Comparison of ENCODE assay signal across 10 cellular contexts in the genomic region with DNA sequence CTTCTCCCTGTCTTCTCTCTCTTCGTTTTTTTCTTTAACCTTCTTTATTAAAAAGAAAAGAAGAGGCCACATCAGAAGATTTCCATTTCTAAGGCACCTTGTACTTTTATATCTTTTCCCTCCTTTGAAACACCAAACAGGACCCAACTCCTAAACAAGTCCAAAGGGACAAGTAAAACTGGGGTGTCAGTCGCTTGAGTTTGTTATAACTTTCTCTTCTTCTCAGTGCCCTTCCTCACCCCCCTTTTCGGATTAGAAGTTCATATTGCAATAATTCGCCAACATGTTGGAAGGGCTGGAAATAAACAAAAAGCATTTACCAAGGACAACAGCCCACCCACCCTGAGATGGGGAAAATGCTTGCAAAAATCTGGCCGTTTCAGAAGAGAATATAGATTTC.
A peak's percentile ranks its signal among the peaks of the same experiment; 100 is the strongest.
DNase-seq lines count a peak whose midpoint lies in the region; ATAC-seq and TF ChIP-seq lines count a peak whose summit lies in the region.
"Had no signal": no experiment of that assay in that cellular context is flagged by ENCODE, and none has a peak within 500 bp of the region (broad histone marks: within the 10 kb centered on the region; RNA-seq: fewer than 3 reads in every experiment).

No MANE protein-coding gene starts in this region.

- peaks cover 18 to 36% of the 10 kb centered on the region in 2 donors for H3K27me3 Mint-ChIP-seq in CD8-positive, alpha-beta memory T cell

- no peaks in the 10 kb centered on the region for H3K9me3 ChIP-seq in psoas muscle
- no peaks in the 10 kb centered on the region for H3K9me3 ChIP-seq in CD8-positive, alpha-beta memory T cell (ENCODE audit: low read length)

- DNase-seq in CD1c-positive myeloid dendritic cell (ENCODE audit: extremely low spot score): peak; percentile 22
- peak; percentile 18 for DNase-seq in fibroblast of mammary gland (ENCODE audit: low read depth)
- no peak for DNase-seq in psoas muscle
- no peak for DNase-seq in NCI-H748 (lab: John Stamatoyannopoulos, UW; ENCODE audit: unreplicated experiment)
- DNase-seq in CD8-positive, alpha-beta memory T cell: no peak
- DNase-seq: activated CD4-positive, alpha-beta T cell treated with anti-CD3 and anti-CD28 coated beads, Interleukin-2, amount 50 U/mL, for 1 hour; NCI-H2107 had no signal

- H3K4me3 ChIP-seq in WI38 (ENCODE audit: low read depth, low read length) (peak overlapping the region; percentile 63), fibroblast of mammary gland (ENCODE audit: control insufficient read depth, low read depth, low read length) (peak overlapping the region; percentile 55), psoas muscle (peak overlapping the region; percentile 65)
- H3K4me3 ChIP-seq in CD8-positive, alpha-beta memory T cell (ENCODE audit: low read length): no peak overlapping the region

- peaks cover 5 to 12% (median 10%) of the 10 kb centered on the region in 3 donors for H3K4me1 Mint-ChIP-seq in CD8-positive, alpha-beta memory T cell

- no peak overlapping the region for H3K27ac Mint-ChIP-seq in CD8-positive, alpha-beta memory T cell

- TF ChIP-seq CTCF in WI38 (IDR thresholded peaks at IDR 0.05; ENCODE audit: low read depth, low read length): no peak
- TF ChIP-seq CTCF in fibroblast of mammary gland (conservative IDR thresholded peaks at IDR 0.05; ENCODE audit: control insufficient read depth, insufficient read depth, low read depth, low read length): no peak
- TF ChIP-seq CTCF in psoas muscle (IDR thresholded peaks at IDR 0.05): no peak

- intact Hi-C loops in psoas muscle (cut with DNase I): loop anchor here (2.0 to 10.0 kb wide), 5 partner anchors 94 to 636 kb away; no protein-coding TSS in a partner anchor

- H3K4me3 Mint-ChIP-seq in CD8-positive, alpha-beta memory T cell: peak overlapping the region in 1 of 7 donors; percentile 23

- H3K36me3 Mint-ChIP-seq in CD8-positive, alpha-beta memory T cell: peaks cover 0 to 3% (median 0%) of the 10 kb centered on the region in 3 donors

- POLR2A ChIA-PET in CD8-positive, alpha-beta memory T cell (lab: Charles Lee): no interaction called here

- WGBS in psoas muscle, 3 donors: 14 to 30% (median 20%) methylated on average over 5 of the region's 5 CpGs

- H3K27ac ChIP-seq in psoas muscle: peak overlapping the region; percentile 96
- H3K27ac ChIP-seq in CD8-positive, alpha-beta memory T cell (ENCODE audit: low read depth, low read length): no peak overlapping the region

- H3K27me3 ChIP-seq in psoas muscle (ENCODE audit: insufficient read depth in 3 of 3, low read length in 2 of 3): no peaks in the 10 kb centered on the region
- peaks cover 3% of the 10 kb centered on the region for H3K27me3 ChIP-seq in CD8-positive, alpha-beta memory T cell (ENCODE audit: insufficient read depth, low read length, poor library complexity, severe bottlenecking)

- peaks cover 17% of the 10 kb centered on the region for H3K4me1 ChIP-seq in psoas muscle
- no peaks in the 10 kb centered on the region for H3K4me1 ChIP-seq in CD8-positive, alpha-beta memory T cell (ENCODE audit: insufficient read depth, low read length)

- ATAC-seq in psoas muscle (no peak), GM18861 (IDR thresholded peaks at IDR 0.05; ENCODE audit: unreplicated experiment) (no peak), GM19455 (IDR thresholded peaks at IDR 0.05; ENCODE audit: unreplicated experiment) (no peak)

- no peaks in the 10 kb centered on the region for H3K36me3 ChIP-seq in psoas muscle (ENCODE audit: insufficient read depth in 1 of 2, low read depth in 1 of 2)
- H3K36me3 ChIP-seq in CD8-positive, alpha-beta memory T cell (ENCODE audit: insufficient read depth, low read length): no peaks in the 10 kb centered on the region

- peaks cover 3 to 12% (median 4%) of the 10 kb centered on the region in 5 donors for H3K9me3 Mint-ChIP-seq in CD8-positive, alpha-beta memory T cell

- CTCF ChIA-PET in CD8-positive, alpha-beta memory T cell (lab: Charles Lee): no interaction called here

Comparison
In these comparisons a context has a peak if more than half of its experiments do, and no peak if none do; other contexts are left out.
1. DNase-seq: peak in CD1c-positive myeloid dendritic cell (single experiment) and fibroblast of mammary gland (single experiment); none in psoas muscle (0 of 2), NCI-H748 (single experiment) and CD8-positive, alpha-beta memory T cell (0 of 5).